ENCODE assay signal across 1 cellular context in the genomic region with DNA sequence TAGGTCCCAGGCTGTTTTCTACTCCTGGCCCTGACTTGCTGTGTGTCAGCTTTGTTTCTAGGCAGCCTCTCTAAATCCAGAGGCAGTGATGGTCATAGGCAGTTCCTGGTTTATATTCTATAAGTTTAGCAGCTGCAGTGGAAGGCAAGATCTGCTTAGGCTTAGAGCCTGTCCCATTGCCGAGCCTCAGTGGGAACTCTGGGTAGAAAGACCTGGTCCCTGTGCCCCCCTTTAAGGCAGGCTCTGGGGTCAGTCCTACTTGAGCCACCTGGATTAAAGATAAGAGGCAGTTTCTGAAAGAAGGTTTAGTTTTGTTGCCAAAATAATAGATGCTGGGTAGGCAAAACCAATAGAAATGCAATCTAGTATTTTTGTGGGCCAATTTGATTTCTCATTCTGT.
TF ChIP-seq lines count a peak whose summit lies in the region.

No MANE protein-coding gene starts in this region.

TF ChIP-seq in HepG2, 621 proteins besides CTCF, POLR2A, EP300 and RAD21 (continued from another document):
- TF ChIP-seq, protein P1, sequence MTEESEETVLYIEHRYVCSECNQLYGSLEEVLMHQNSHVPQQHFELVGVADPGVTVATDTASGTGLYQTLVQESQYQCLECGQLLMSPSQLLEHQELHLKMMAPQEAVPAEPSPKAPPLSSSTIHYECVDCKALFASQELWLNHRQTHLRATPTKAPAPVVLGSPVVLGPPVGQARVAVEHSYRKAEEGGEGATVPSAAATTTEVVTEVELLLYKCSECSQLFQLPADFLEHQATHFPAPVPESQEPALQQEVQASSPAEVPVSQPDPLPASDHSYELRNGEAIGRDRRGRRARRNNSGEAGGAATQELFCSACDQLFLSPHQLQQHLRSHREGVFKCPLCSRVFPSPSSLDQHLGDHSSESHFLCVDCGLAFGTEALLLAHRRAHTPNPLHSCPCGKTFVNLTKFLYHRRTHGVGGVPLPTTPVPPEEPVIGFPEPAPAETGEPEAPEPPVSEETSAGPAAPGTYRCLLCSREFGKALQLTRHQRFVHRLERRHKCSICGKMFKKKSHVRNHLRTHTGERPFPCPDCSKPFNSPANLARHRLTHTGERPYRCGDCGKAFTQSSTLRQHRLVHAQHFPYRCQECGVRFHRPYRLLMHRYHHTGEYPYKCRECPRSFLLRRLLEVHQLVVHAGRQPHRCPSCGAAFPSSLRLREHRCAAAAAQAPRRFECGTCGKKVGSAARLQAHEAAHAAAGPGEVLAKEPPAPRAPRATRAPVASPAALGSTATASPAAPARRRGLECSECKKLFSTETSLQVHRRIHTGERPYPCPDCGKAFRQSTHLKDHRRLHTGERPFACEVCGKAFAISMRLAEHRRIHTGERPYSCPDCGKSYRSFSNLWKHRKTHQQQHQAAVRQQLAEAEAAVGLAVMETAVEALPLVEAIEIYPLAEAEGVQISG (CRISPR knock-in tag; IDR thresholded peaks at IDR 0.05), result no peak
